ENCODE assay signal across 21 cellular contexts in the genomic region with DNA sequence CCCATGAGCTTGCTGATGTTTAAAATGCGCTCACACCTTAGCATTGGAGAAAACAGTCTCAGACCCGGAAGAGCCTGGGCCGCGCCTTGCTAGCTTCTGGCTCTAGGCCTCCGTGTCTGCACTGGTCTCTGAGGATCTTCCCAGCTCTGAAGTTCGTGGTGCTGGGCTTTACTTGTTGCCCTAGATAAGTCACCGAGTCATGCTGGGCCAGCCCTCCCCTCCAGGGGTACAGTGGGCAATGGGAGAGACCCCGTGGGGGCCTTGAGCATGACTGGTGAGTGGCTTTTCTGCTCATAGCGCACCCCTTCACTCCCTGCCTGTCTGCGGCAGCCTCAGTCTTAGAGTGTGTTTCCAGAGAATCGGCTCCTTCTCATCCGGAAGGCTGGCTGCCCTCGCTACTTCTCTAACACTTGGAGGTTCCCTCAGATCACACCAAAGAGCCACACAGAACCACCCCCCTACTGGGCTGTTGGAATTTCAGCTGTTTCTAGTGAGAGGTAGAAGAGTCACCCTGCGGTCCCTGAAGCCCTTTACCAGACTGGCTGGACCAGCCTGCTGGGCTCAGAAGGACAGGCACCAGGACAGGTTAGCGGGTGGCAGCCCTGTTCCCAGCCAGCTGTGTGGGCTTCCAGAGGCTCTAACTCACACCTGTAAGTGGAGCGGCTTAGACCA. TPM values are rescaled to one million over a fixed set of nuclear protein-coding genes. Genes with fewer than 3 reads are reported as not detected.
DNase-seq lines count a peak whose midpoint lies in the region; ATAC-seq and TF ChIP-seq lines count a peak whose summit lies in the region.
"Had no signal": no experiment of that assay in that cellular context is flagged by ENCODE, and none has a peak within 500 bp of the region (broad histone marks: within the 10 kb centered on the region; RNA-seq: fewer than 3 reads in every experiment).

No MANE protein-coding gene starts in this region.

- no peaks in the 10 kb centered on the region for H3K27me3 Mint-ChIP-seq in Calu3 (ENCODE audit: unreplicated experiment)
- peaks cover 54% of the 10 kb centered on the region for H3K27me3 Mint-ChIP-seq in activated naive CD4-positive, alpha-beta T cell treated with anti-CD3 and anti-CD28 coated beads, Interleukin-2, amount 10 ng/mL, durations not matched to agents 7 days and 5 days

- H3K4ac ChIP-seq in mesenchymal stem cell (ENCODE audit: low read depth in 1 of 2, low read length in 2 of 2) (no peak overlapping the region), trophoblast cell (ENCODE audit: low read depth, low read length) (no peak overlapping the region)

- no TSS peak for BruUV-seq in Calu3 (replicated peaks; lab: Mats Ljungman, UMichigan)

- peaks cover 2% of the 10 kb centered on the region for H3K4me1 ChIP-seq in mesenchymal stem cell (ENCODE audit: control insufficient read depth, insufficient read depth, low read depth, low read length)
- peaks cover 5% of the 10 kb centered on the region in 2 experiments for H3K4me1 ChIP-seq in trophoblast cell (ENCODE audit: control insufficient read depth in 1 of 2, insufficient read depth in 2 of 2, low read length in 2 of 2)

- H3K4me3 ChIP-seq in mesenchymal stem cell (ENCODE audit: insufficient read depth in 1 of 2, low read depth in 1 of 2, low read length in 2 of 2) (no peak overlapping the region), trophoblast cell (ENCODE audit: low read depth, low read length) (no peak overlapping the region)
- H3K4me3 ChIP-seq: Peyer's patch, SJCRH30 had no signal

- no peak for ATAC-seq in HG03175 (IDR thresholded peaks at IDR 0.05; ENCODE audit: unreplicated experiment)
- ATAC-seq in HG02571 (IDR thresholded peaks at IDR 0.05; ENCODE audit: unreplicated experiment), result no peak

- H3K4me3 Mint-ChIP-seq in Calu3 (ENCODE audit: low read depth, unreplicated experiment), result no peak overlapping the region
- H3K4me3 Mint-ChIP-seq in activated naive CD4-positive, alpha-beta T cell treated with anti-CD3 and anti-CD28 coated beads, Interleukin-2, amount 10 ng/mL, durations not matched to agents 7 days and 5 days, result no peak overlapping the region
- H3K4me3 Mint-ChIP-seq: CD14-positive monocyte had no signal

- H4K91ac ChIP-seq in mesenchymal stem cell (ENCODE audit: low read length), result no peak overlapping the region
- no peak overlapping the region for H4K91ac ChIP-seq in trophoblast cell (ENCODE audit: low read depth, low read length)

- TF ChIP-seq CTCF in Calu3 (IDR thresholded peaks at IDR 0.05; ENCODE audit: unreplicated experiment) (no peak), RWPE1 (conservative IDR thresholded peaks at IDR 0.05; ENCODE audit: low read depth) (no peak)

- peak overlapping the region; percentile 77 for H3K27ac Mint-ChIP-seq in Calu3 (ENCODE audit: unreplicated experiment)
- no peak overlapping the region for H3K27ac Mint-ChIP-seq in activated naive CD4-positive, alpha-beta T cell treated with anti-CD3 and anti-CD28 coated beads, Interleukin-2, amount 10 ng/mL, durations not matched to agents 7 days and 5 days
- H3K27ac Mint-ChIP-seq: CD14-positive monocyte had no signal

- intact Hi-C loops in Calu3 (cut with micrococcal nuclease; ENCODE audit: unreplicated experiment), result no loop called here

- peaks cover 0 to 27% of the 10 kb centered on the region in 2 experiments for H3K27me3 ChIP-seq in mesenchymal stem cell (ENCODE audit: control insufficient read depth in 1 of 2, insufficient read depth in 1 of 2, low read length in 2 of 2)
- H3K27me3 ChIP-seq in trophoblast cell (ENCODE audit: insufficient read depth, low read length), result no peaks in the 10 kb centered on the region
- H3K27me3 ChIP-seq: Peyer's patch, SJCRH30 had no signal

- H3K36me3 ChIP-seq in mesenchymal stem cell (ENCODE audit: control insufficient read depth in 1 of 2, insufficient read depth in 2 of 2, low read depth in 1 of 2, low read length in 2 of 2) (peaks cover 0 to 76% of the 10 kb centered on the region in 2 experiments), trophoblast cell (ENCODE audit: control insufficient read depth in 1 of 2, insufficient read depth in 2 of 2, low read length in 2 of 2) (no peaks in the 10 kb centered on the region)
- H3K36me3 ChIP-seq: Peyer's patch had no signal

- POLR2A ChIA-PET in RWPE1 (lab: Yijun Ruan, JAX; ENCODE audit: low non-redundant PET), result no interaction called here

- H3K14ac ChIP-seq in mesenchymal stem cell (ENCODE audit: low read length in 2 of 2) (no peak overlapping the region), trophoblast cell (ENCODE audit: low read length) (no peak overlapping the region)

- peaks cover 100% of the 10 kb centered on the region for H3K36me3 Mint-ChIP-seq in Calu3 (ENCODE audit: insufficient read depth, unreplicated experiment)
- H3K36me3 Mint-ChIP-seq in activated naive CD4-positive, alpha-beta T cell treated with anti-CD3 and anti-CD28 coated beads, Interleukin-2, amount 10 ng/mL, durations not matched to agents 7 days and 5 days, result no peaks in the 10 kb centered on the region
- H3K36me3 Mint-ChIP-seq: CD14-positive monocyte had no signal

- H4K12ac ChIP-seq in trophoblast cell (ENCODE audit: low read depth, low read length), result no peak overlapping the region

- no peak overlapping the region for H3K23ac ChIP-seq in mesenchymal stem cell (ENCODE audit: low read length in 2 of 2)
- no peak overlapping the region for H3K23ac ChIP-seq in trophoblast cell (ENCODE audit: low read length)

- H2BK5ac ChIP-seq in mesenchymal stem cell (ENCODE audit: low read depth, low read length, poor library complexity, severe bottlenecking), result no peak overlapping the region
- no peak overlapping the region for H2BK5ac ChIP-seq in trophoblast cell (ENCODE audit: low read depth, low read length, poor library complexity)

- H2BK12ac ChIP-seq in mesenchymal stem cell (ENCODE audit: low read length in 2 of 2) (no peak overlapping the region), trophoblast cell (ENCODE audit: low read length) (peak overlapping the region; percentile 51)

- no peaks in the 10 kb centered on the region for H3K9me3 Mint-ChIP-seq in Calu3 (ENCODE audit: low read depth, unreplicated experiment)
- H3K9me3 Mint-ChIP-seq in activated naive CD4-positive, alpha-beta T cell treated with anti-CD3 and anti-CD28 coated beads, Interleukin-2, amount 10 ng/mL, durations not matched to agents 7 days and 5 days, result no peaks in the 10 kb centered on the region

- 88% methylated on average over 14 of the region's 16 CpGs for WGBS in mesenchymal stem cell
- no CpG with 5 or more reads among the region's 16 CpGs for WGBS in trophoblast cell (ENCODE audit: extremely low coverage, insufficient coverage, insufficient read length)

- no peak overlapping the region for H3K4me2 ChIP-seq in mesenchymal stem cell (ENCODE audit: low read length, poor library complexity, severe bottlenecking)
- H3K4me2 ChIP-seq in trophoblast cell (ENCODE audit: low read length), result no peak overlapping the region
- H3K4me2 ChIP-seq: KMS-11 had no signal

- H3K9ac ChIP-seq in mesenchymal stem cell (ENCODE audit: low read length) (no peak overlapping the region), trophoblast cell (ENCODE audit: low read length) (no peak overlapping the region)
- H3K9ac ChIP-seq: KMS-11 had no signal

- H2AFZ ChIP-seq in mesenchymal stem cell (ENCODE audit: low read depth, low read length) (peak overlapping the region; percentile 21), trophoblast cell (ENCODE audit: insufficient read depth, low read length, poor library complexity) (no peak overlapping the region)

- H3K4me1 Mint-ChIP-seq in Calu3 (ENCODE audit: low read depth, unreplicated experiment), result peaks cover 27% of the 10 kb centered on the region
- no peaks in the 10 kb centered on the region for H3K4me1 Mint-ChIP-seq in activated naive CD4-positive, alpha-beta T cell treated with anti-CD3 and anti-CD28 coated beads, Interleukin-2, amount 10 ng/mL, durations not matched to agents 7 days and 5 days

- H4K8ac ChIP-seq in mesenchymal stem cell (ENCODE audit: low read length) (no peak overlapping the region), trophoblast cell (ENCODE audit: low read depth, low read length) (no peak overlapping the region)

- H3K79me1 ChIP-seq in mesenchymal stem cell (replicated peaks; ENCODE audit: low read length, poor library complexity, severe bottlenecking), result no peaks in the 10 kb centered on the region
- H3K79me1 ChIP-seq in trophoblast cell (ENCODE audit: low read length), result peaks cover 4% of the 10 kb centered on the region

- H2AK5ac ChIP-seq in mesenchymal stem cell (ENCODE audit: low read length, severe bottlenecking), result no peak overlapping the region
- H2AK5ac ChIP-seq in trophoblast cell (ENCODE audit: low read length), result no peak overlapping the region

- H3K79me2 ChIP-seq in trophoblast cell (ENCODE audit: control insufficient read depth, insufficient read depth, low read length, poor library complexity), result no peaks in the 10 kb centered on the region

- no peak for DNase-seq in Calu3
- DNase-seq in RWPE1 (ENCODE audit: low spot score), result no peak
- DNase-seq in mesenchymal stem cell, result no peak
- no peak for DNase-seq in trophoblast cell
- DNase-seq in activated CD4-positive, alpha-beta T cell treated with anti-CD3 and anti-CD28 coated beads for 4 hours, result no peak
- no peak for DNase-seq in activated naive CD4-positive, alpha-beta T cell treated with anti-CD3 and anti-CD28 coated beads, Interleukin-2, amount 10 ng/mL, durations not matched to agents 7 days and 5 days
- DNase-seq: DMS53; GF-D8; NCI-H1092 treated with DMSO at 0.1 percent for 48 hours; NCI-H1436 treated with DMSO at 0.1 percent for 48 hours; NCI-H2029; NCI-H226; NCI-H510A treated with DMSO at 0.1 percent for 48 hours; NCI-H774; NK-92 treated with Interleukin-12 subunit alpha and Interleukin-12 subunit beta, amount 100 ng/mL, for 24 hours; Peyer's patch; SJCRH30 had no signal

- H3K27ac ChIP-seq in RWPE1, result peak overlapping the region; percentile 15
- H3K27ac ChIP-seq in mesenchymal stem cell (ENCODE audit: low read length, poor library complexity, severe bottlenecking), result no peak overlapping the region
- H3K27ac ChIP-seq in trophoblast cell (ENCODE audit: low read depth, low read length), result no peak overlapping the region
- H3K27ac ChIP-seq: KMS-11, Peyer's patch, SJCRH30 had no signal

- CTCF ChIA-PET in Calu3 (lab: Charles Lee) (interaction anchor here (0.5 to 1.7 kb wide), 2 partner anchors 24 to 526 kb away, joined by 4 to 5 read pairs; no protein-coding TSS in a partner anchor), RWPE1 (lab: Yijun Ruan, JAX) (interaction anchor here (0.5 to 1.5 kb wide), 3 partner anchors 111 to 391 kb away, joined by 3 to 4 read pairs (median 4); no protein-coding TSS in a partner anchor)
- CTCF ChIA-PET in activated naive CD4-positive, alpha-beta T cell treated with anti-CD3 and anti-CD28 coated beads, Interleukin-2, amount 10 ng/mL, durations not matched to agents 7 days and 5 days (lab: Charles Lee), result interaction anchor here (1.6 kb wide), 1 partner anchor 110 kb away, joined by 7 read pairs; no protein-coding TSS in a partner anchor

- H2BK15ac ChIP-seq in mesenchymal stem cell (ENCODE audit: low read depth, poor library complexity, severe bottlenecking), result no peak overlapping the region

- H3K18ac ChIP-seq in mesenchymal stem cell (ENCODE audit: low read depth in 1 of 2, low read length in 2 of 2) (peak overlapping the region in 1 of 2 experiments; percentile 35), trophoblast cell (ENCODE audit: low read length) (no peak overlapping the region)

- H3K9me3 ChIP-seq in mesenchymal stem cell (ENCODE audit: control insufficient read depth, low read length) (no peaks in the 10 kb centered on the region), trophoblast cell (ENCODE audit: insufficient read depth, low read depth, low read length) (no peaks in the 10 kb centered on the region)
- H3K9me3 ChIP-seq: Peyer's patch, SJCRH30 had no signal

- H2BK120ac ChIP-seq in mesenchymal stem cell (ENCODE audit: low read depth, low read length), result no peak overlapping the region
- H2BK120ac ChIP-seq in trophoblast cell (ENCODE audit: insufficient read depth, low read length, poor library complexity), result peak overlapping the region; percentile 50

RNA-seq across cellular contexts. Expression of a gene that starts 17.7 kb away (rescaled TPM):
- 666 and 983 TPM in 2 replicates for total RNA-seq in Calu3 (2022)
- polyA plus RNA-seq in mesenchymal stem cell (2013, experiment 1 of 2), result 14.8 TPM
- 15.4 TPM for polyA plus RNA-seq in mesenchymal stem cell (2013, experiment 2 of 2)
- 1.6 and 2.0 TPM in 2 replicates for polyA plus RNA-seq in trophoblast cell (2013)
- polyA plus RNA-seq: CD14-positive monocyte had no signal

RNA-seq across cellular contexts. Expression of a gene that starts 21.8 kb away (rescaled TPM):
- 20.1 and 21.3 TPM in 2 replicates for total RNA-seq in Calu3 (2022)
- polyA plus RNA-seq in mesenchymal stem cell (2013, experiment 1 of 2), result 1.8 TPM
- 1.5 TPM for polyA plus RNA-seq in mesenchymal stem cell (2013, experiment 2 of 2)
- 1.1 and 1.2 TPM in 2 replicates for polyA plus RNA-seq in trophoblast cell (2013)
